1 cellular context compared by ENCODE assay signal in genomic region chr4:39406763-39407583, GRCh38.
TF ChIP-seq lines count a peak whose summit lies in the region.

TSS of gene KLB (plus strand) at chr4:39406930. CDS start at chr4:39406950, 20 bp downstream.

TF ChIP-seq in HepG2, 621 proteins besides CTCF, POLR2A, EP300 and RAD21 (continued from another document and continues in another):
- TF ChIP-seq, protein P1, sequence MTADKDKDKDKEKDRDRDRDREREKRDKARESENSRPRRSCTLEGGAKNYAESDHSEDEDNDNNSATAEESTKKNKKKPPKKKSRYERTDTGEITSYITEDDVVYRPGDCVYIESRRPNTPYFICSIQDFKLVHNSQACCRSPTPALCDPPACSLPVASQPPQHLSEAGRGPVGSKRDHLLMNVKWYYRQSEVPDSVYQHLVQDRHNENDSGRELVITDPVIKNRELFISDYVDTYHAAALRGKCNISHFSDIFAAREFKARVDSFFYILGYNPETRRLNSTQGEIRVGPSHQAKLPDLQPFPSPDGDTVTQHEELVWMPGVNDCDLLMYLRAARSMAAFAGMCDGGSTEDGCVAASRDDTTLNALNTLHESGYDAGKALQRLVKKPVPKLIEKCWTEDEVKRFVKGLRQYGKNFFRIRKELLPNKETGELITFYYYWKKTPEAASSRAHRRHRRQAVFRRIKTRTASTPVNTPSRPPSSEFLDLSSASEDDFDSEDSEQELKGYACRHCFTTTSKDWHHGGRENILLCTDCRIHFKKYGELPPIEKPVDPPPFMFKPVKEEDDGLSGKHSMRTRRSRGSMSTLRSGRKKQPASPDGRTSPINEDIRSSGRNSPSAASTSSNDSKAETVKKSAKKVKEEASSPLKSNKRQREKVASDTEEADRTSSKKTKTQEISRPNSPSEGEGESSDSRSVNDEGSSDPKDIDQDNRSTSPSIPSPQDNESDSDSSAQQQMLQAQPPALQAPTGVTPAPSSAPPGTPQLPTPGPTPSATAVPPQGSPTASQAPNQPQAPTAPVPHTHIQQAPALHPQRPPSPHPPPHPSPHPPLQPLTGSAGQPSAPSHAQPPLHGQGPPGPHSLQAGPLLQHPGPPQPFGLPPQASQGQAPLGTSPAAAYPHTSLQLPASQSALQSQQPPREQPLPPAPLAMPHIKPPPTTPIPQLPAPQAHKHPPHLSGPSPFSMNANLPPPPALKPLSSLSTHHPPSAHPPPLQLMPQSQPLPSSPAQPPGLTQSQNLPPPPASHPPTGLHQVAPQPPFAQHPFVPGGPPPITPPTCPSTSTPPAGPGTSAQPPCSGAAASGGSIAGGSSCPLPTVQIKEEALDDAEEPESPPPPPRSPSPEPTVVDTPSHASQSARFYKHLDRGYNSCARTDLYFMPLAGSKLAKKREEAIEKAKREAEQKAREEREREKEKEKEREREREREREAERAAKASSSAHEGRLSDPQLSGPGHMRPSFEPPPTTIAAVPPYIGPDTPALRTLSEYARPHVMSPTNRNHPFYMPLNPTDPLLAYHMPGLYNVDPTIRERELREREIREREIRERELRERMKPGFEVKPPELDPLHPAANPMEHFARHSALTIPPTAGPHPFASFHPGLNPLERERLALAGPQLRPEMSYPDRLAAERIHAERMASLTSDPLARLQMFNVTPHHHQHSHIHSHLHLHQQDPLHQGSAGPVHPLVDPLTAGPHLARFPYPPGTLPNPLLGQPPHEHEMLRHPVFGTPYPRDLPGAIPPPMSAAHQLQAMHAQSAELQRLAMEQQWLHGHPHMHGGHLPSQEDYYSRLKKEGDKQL (CRISPR knock-in tag; IDR thresholded peaks at IDR 0.05; ENCODE audit: low read depth) = 0 out of 2 replicates have a peak, but pooled peaks have one; percentile 32
- TF ChIP-seq ZNF772 (CRISPR knock-in tag; IDR thresholded peaks at IDR 0.05) (peak; percentile 43; the same call in 1 of the 2 replicates), AKAP8 (CRISPR knock-in tag; IDR thresholded peaks at IDR 0.05) (no peak), PTBP1 (IDR thresholded peaks at IDR 0.05; ENCODE audit: low read depth, low read length, poor library complexity, severe bottlenecking) (no peak), ZNF879 (CRISPR knock-in tag; IDR thresholded peaks at IDR 0.05) (no peak), ELF3 (CRISPR knock-in tag; IDR thresholded peaks at IDR 0.05) (peak; percentile 68; the same call in 1 of the 2 replicates), ZNF263 (CRISPR knock-in tag; IDR thresholded peaks at IDR 0.05) (peak; percentile 23; the same call in 1 of the 2 replicates), NR1H2 (CRISPR knock-in tag; IDR thresholded peaks at IDR 0.05; ENCODE audit: borderline replicate concordance, low read depth) (no peak), CBX5 (CRISPR knock-in tag; IDR thresholded peaks at IDR 0.05; ENCODE audit: borderline replicate concordance) (no peak; the same call in 1 of the 2 replicates), ZNF24 (IDR thresholded peaks at IDR 0.05) (no peak), MXD1 (CRISPR knock-in tag; IDR thresholded peaks at IDR 0.05) (no peak), ZNF652 (CRISPR knock-in tag; IDR thresholded peaks at IDR 0.05; ENCODE audit: borderline replicate concordance, low read depth) (no peak), KAT8 (CRISPR knock-in tag; IDR thresholded peaks at IDR 0.05) (peak; percentile 68; the same call in 1 of the 2 replicates), ZNF790 (CRISPR knock-in tag; IDR thresholded peaks at IDR 0.05; ENCODE audit: borderline replicate concordance) (no peak), ZNF629 (CRISPR knock-in tag; conservative IDR thresholded peaks at IDR 0.05) (no peak), ZNF101 (CRISPR knock-in tag; IDR thresholded peaks at IDR 0.05; ENCODE audit: borderline replicate concordance, low read depth) (no peak), ZNF567 (CRISPR knock-in tag; IDR thresholded peaks at IDR 0.05; ENCODE audit: borderline replicate concordance) (no peak), ZNF589 (CRISPR knock-in tag; conservative IDR thresholded peaks at IDR 0.05) (no peak), SP4 (CRISPR knock-in tag; IDR thresholded peaks at IDR 0.05) (no peak), ZNF891 (CRISPR knock-in tag; IDR thresholded peaks at IDR 0.05) (no peak), DR1 (CRISPR knock-in tag; IDR thresholded peaks at IDR 0.05) (peak; percentile 87; the same call in 1 of the 2 replicates), RXRB (CRISPR knock-in tag; IDR thresholded peaks at IDR 0.05; ENCODE audit: borderline replicate concordance) (peak; percentile 65; the same call in 1 of the 2 replicates), ZSCAN21 (CRISPR knock-in tag; IDR thresholded peaks at IDR 0.05; ENCODE audit: borderline replicate concordance) (no peak), EED (CRISPR knock-in tag; IDR thresholded peaks at IDR 0.05) (no peak), ZNF576 (CRISPR knock-in tag; IDR thresholded peaks at IDR 0.05) (no peak), RCOR2 (CRISPR knock-in tag; IDR thresholded peaks at IDR 0.05) (peak; percentile 50; the same call in 1 of the 2 replicates), ZNF776 (CRISPR knock-in tag; IDR thresholded peaks at IDR 0.05) (no peak), ZFX (CRISPR knock-in tag; IDR thresholded peaks at IDR 0.05; ENCODE audit: low read depth) (no peak), NFYB (CRISPR knock-in tag; IDR thresholded peaks at IDR 0.05) (peak; percentile 25; the same call in 1 of the 2 replicates), IRF2 (CRISPR knock-in tag; IDR thresholded peaks at IDR 0.05) (peak; percentile 84), DBP (CRISPR knock-in tag; IDR thresholded peaks at IDR 0.05; ENCODE audit: not compliant biosample characterization) (peak; percentile 38), WIZ (CRISPR knock-in tag; IDR thresholded peaks at IDR 0.05) (no peak), MXD3 (CRISPR knock-in tag; IDR thresholded peaks at IDR 0.05) (no peak)
- TF ChIP-seq, protein P2, sequence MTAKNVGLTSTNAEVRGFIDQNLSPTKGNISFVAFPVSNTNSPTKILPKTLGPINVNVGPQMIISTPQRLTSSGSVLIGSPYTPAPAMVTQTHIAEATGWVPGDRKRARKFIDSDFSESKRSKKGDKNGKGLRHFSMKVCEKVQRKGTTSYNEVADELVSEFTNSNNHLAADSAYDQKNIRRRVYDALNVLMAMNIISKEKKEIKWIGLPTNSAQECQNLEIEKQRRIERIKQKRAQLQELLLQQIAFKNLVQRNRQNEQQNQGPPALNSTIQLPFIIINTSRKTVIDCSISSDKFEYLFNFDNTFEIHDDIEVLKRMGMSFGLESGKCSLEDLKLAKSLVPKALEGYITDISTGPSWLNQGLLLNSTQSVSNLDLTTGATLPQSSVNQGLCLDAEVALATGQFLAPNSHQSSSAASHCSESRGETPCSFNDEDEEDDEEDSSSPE (CRISPR knock-in tag; IDR thresholded peaks at IDR 0.05) = peak; percentile 56
- TF ChIP-seq, protein P3, sequence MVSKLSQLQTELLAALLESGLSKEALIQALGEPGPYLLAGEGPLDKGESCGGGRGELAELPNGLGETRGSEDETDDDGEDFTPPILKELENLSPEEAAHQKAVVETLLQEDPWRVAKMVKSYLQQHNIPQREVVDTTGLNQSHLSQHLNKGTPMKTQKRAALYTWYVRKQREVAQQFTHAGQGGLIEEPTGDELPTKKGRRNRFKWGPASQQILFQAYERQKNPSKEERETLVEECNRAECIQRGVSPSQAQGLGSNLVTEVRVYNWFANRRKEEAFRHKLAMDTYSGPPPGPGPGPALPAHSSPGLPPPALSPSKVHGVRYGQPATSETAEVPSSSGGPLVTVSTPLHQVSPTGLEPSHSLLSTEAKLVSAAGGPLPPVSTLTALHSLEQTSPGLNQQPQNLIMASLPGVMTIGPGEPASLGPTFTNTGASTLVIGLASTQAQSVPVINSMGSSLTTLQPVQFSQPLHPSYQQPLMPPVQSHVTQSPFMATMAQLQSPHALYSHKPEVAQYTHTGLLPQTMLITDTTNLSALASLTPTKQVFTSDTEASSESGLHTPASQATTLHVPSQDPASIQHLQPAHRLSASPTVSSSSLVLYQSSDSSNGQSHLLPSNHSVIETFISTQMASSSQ (IDR thresholded peaks at IDR 0.05; ENCODE audit: low read depth) = peak; percentile 98
- TF ChIP-seq, protein P3 (CRISPR knock-in tag; IDR thresholded peaks at IDR 0.05; ENCODE audit: borderline replicate concordance) = peak; percentile 98
- TF ChIP-seq, protein P4, sequence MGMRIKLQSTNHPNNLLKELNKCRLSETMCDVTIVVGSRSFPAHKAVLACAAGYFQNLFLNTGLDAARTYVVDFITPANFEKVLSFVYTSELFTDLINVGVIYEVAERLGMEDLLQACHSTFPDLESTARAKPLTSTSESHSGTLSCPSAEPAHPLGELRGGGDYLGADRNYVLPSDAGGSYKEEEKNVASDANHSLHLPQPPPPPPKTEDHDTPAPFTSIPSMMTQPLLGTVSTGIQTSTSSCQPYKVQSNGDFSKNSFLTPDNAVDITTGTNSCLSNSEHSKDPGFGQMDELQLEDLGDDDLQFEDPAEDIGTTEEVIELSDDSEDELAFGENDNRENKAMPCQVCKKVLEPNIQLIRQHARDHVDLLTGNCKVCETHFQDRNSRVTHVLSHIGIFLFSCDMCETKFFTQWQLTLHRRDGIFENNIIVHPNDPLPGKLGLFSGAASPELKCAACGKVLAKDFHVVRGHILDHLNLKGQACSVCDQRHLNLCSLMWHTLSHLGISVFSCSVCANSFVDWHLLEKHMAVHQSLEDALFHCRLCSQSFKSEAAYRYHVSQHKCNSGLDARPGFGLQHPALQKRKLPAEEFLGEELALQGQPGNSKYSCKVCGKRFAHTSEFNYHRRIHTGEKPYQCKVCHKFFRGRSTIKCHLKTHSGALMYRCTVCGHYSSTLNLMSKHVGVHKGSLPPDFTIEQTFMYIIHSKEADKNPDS (CRISPR knock-in tag; IDR thresholded peaks at IDR 0.05) = no peak
- TF ChIP-seq, protein P5, sequence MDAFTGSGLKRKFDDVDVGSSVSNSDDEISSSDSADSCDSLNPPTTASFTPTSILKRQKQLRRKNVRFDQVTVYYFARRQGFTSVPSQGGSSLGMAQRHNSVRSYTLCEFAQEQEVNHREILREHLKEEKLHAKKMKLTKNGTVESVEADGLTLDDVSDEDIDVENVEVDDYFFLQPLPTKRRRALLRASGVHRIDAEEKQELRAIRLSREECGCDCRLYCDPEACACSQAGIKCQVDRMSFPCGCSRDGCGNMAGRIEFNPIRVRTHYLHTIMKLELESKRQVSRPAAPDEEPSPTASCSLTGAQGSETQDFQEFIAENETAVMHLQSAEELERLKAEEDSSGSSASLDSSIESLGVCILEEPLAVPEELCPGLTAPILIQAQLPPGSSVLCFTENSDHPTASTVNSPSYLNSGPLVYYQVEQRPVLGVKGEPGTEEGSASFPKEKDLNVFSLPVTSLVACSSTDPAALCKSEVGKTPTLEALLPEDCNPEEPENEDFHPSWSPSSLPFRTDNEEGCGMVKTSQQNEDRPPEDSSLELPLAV (CRISPR knock-in tag; conservative IDR thresholded peaks at IDR 0.05; ENCODE audit: low read depth) = no peak
- TF ChIP-seq, protein P6, sequence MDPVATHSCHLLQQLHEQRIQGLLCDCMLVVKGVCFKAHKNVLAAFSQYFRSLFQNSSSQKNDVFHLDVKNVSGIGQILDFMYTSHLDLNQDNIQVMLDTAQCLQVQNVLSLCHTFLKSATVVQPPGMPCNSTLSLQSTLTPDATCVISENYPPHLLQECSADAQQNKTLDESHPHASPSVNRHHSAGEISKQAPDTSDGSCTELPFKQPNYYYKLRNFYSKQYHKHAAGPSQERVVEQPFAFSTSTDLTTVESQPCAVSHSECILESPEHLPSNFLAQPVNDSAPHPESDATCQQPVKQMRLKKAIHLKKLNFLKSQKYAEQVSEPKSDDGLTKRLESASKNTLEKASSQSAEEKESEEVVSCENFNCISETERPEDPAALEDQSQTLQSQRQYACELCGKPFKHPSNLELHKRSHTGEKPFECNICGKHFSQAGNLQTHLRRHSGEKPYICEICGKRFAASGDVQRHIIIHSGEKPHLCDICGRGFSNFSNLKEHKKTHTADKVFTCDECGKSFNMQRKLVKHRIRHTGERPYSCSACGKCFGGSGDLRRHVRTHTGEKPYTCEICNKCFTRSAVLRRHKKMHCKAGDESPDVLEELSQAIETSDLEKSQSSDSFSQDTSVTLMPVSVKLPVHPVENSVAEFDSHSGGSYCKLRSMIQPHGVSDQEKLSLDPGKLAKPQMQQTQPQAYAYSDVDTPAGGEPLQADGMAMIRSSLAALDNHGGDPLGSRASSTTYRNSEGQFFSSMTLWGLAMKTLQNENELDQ (CRISPR knock-in tag; IDR thresholded peaks at IDR 0.05; ENCODE audit: borderline replicate concordance) = no peak
- TF ChIP-seq, protein P7, sequence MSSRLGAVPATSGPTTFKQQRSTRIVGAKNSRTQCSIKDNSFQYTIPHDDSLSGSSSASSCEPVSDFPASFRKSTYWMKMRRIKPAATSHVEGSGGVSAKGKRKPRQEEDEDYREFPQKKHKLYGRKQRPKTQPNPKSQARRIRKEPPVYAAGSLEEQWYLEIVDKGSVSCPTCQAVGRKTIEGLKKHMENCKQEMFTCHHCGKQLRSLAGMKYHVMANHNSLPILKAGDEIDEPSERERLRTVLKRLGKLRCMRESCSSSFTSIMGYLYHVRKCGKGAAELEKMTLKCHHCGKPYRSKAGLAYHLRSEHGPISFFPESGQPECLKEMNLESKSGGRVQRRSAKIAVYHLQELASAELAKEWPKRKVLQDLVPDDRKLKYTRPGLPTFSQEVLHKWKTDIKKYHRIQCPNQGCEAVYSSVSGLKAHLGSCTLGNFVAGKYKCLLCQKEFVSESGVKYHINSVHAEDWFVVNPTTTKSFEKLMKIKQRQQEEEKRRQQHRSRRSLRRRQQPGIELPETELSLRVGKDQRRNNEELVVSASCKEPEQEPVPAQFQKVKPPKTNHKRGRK (CRISPR knock-in tag; IDR thresholded peaks at IDR 0.05) = no peak
